ENCODE assay signal across 24 cellular contexts in the genomic region with DNA sequence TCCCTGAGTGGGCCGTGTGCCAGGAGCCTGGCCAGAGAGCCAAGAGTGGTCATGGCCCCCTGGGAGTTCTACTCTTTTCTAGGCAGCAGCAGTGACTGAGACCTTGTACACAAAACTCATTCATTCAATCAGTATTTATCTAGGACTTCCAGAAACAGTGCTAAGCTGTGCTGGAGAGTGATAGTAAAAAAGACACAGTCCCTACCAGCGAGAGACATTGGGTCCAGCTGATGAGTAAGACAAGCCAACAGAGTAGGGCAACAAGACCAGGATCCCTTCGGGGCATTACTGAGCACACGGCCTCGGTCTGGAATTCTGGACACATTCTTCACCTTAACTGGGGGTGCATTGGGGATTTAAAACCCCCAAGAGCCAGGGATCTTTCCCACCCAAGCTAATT.
"Had no signal": no experiment of that assay in that cellular context is flagged by ENCODE, and none has a peak within 500 bp of the region (broad histone marks: within the 10 kb centered on the region; RNA-seq: fewer than 3 reads in every experiment).

No MANE protein-coding gene starts in this region.

- H3K4me3 ChIP-seq: coronary artery, esophagus muscularis mucosa, gastroesophageal sphincter, lung, ovary, psoas muscle, sigmoid colon, testis, tibial artery had no signal

- DNase-seq: dermis blood vessel endothelial cell; effector memory CD4-positive, alpha-beta T cell; foreskin keratinocyte; hypothalamus; immature natural killer cell; islet precursor cell; kidney glomerular epithelial cell; left colon; natural killer cell; occipital lobe; ovary; psoas muscle; sigmoid colon; stimulated activated CD4-positive, alpha-beta T cell treated with anti-CD3 and anti-CD28 coated beads, Interleukin-4, amount 100 ng/mL, for 4 hours; stimulated activated naive CD8-positive, alpha-beta T cell treated with anti-CD3 and anti-CD28 coated beads, Interleukin-15, Interleukin-2, amounts not matched to agents 100 U/mL and 50 U/mL, for 24 hours; substantia nigra; testis; tibial artery had no signal

- H3K27ac ChIP-seq: coronary artery, esophagus muscularis mucosa, foreskin keratinocyte, gastroesophageal sphincter, ovary, psoas muscle, sigmoid colon, testis, tibial artery had no signal

- H3K27me3 ChIP-seq: testis had no signal

- H3K36me3 ChIP-seq: esophagus muscularis mucosa, gastroesophageal sphincter, ovary, sigmoid colon, tibial artery had no signal

- H3K9me3 ChIP-seq: esophagus muscularis mucosa, gastroesophageal sphincter, ovary, psoas muscle, sigmoid colon, testis, tibial artery had no signal

- FAIRE-seq: endothelial cell of umbilical vein had no signal

- ATAC-seq: foreskin keratinocyte; gastroesophageal sphincter; left colon; natural killer cell; psoas muscle; stimulated activated memory B cell treated with anti-CD40 and anti-IgM and Interleukin-4, amounts not matched to agents 10 μg/mL and 1 μg/mL and 100 μg/mL, for 72 hours; stimulated activated naive CD8-positive, alpha-beta T cell treated with anti-CD3 and anti-CD28 coated beads, Interleukin-15, Interleukin-2, amounts not matched to agents 100 U/mL and 50 U/mL, for 24 hours had no signal

- H3K4me1 ChIP-seq: foreskin keratinocyte, testis had no signal
